In genomic region chr3:178352300-178353021, GRCh38 we compare ENCODE assay signal across 9 cellular contexts.
DNase-seq lines count a peak whose midpoint lies in the region; ATAC-seq and TF ChIP-seq lines count a peak whose summit lies in the region.
"Had no signal": no experiment of that assay in that cellular context is flagged by ENCODE, and none has a peak within 500 bp of the region (broad histone marks: within the 10 kb centered on the region; RNA-seq: fewer than 3 reads in every experiment).

No MANE protein-coding gene starts in this region.

- no peak for TF ChIP-seq EP300 in sigmoid colon (IDR thresholded peaks at IDR 0.05)

- H3K36me3 ChIP-seq in MG63 = no peaks in the 10 kb centered on the region
- H3K36me3 ChIP-seq in sigmoid colon = no peaks in the 10 kb centered on the region
- no peaks in the 10 kb centered on the region for H3K36me3 ChIP-seq in esophagus squamous epithelium
- H3K36me3 ChIP-seq in testis (ENCODE audit: low read depth, missing control alignments) = no peaks in the 10 kb centered on the region

- peak; percentile 74 for DNase-seq in Caki2 (ENCODE audit: low read depth)
- DNase-seq in MG63 = peak; percentile 70
- DNase-seq in cerebellum (ENCODE audit: low spot score) = peak; percentile 8
- peak; percentile 16 for DNase-seq in mucosa of gallbladder (ENCODE audit: low spot score)
- no peak for DNase-seq in sigmoid colon
- DNase-seq in esophagus squamous epithelium (lab: John Stamatoyannopoulos, UW) = no peak
- DNase-seq in testis = no peak
- DNase-seq: stimulated activated CD4-positive, alpha-beta T cell treated with anti-CD3 and anti-CD28 coated beads, Interleukin-2, amount 100 ng/mL, for 48 hours had no signal

- ATAC-seq in HG02759 (IDR thresholded peaks at IDR 0.05; ENCODE audit: unreplicated experiment) = no peak

- intact Hi-C loops in sigmoid colon (cut with DNase I) = no loop called here
- intact Hi-C loops in esophagus squamous epithelium (cut with DNase I) = no loop called here
- intact Hi-C loops in testis (cut with DNase I; ENCODE audit: low total_unique reads) = no loop called here

- in situ Hi-C loops in Caki2 (cut with HindIII; ENCODE audit: low pct_unique_long_range_greater_than_20kb, low sequenced_read_pairs) = no loop called here

- no peak overlapping the region for H3K4me3 ChIP-seq in MG63
- H3K4me3 ChIP-seq in sigmoid colon = no peak overlapping the region
- H3K4me3 ChIP-seq in esophagus squamous epithelium = no peak overlapping the region
- H3K4me3 ChIP-seq in testis = no peak overlapping the region

- TF ChIP-seq CTCF in sigmoid colon (IDR thresholded peaks at IDR 0.05) (no peak), esophagus squamous epithelium (IDR thresholded peaks at IDR 0.05) (no peak), testis (IDR thresholded peaks at IDR 0.05) (no peak)

- 38 to 57% methylated on average over 3 of the region's 3 CpGs for WGBS in sigmoid colon, 2 donors
- 52 to 84% methylated on average over 3 of the region's 3 CpGs for WGBS in esophagus squamous epithelium, 2 donors
- 42 to 49% methylated on average over 3 of the region's 3 CpGs for WGBS in testis, 2 donors

- H3K27ac ChIP-seq in sigmoid colon (no peak overlapping the region), esophagus squamous epithelium (no peak overlapping the region), testis (no peak overlapping the region)

- H3K9me3 ChIP-seq in MG63 = peaks cover 6% of the 10 kb centered on the region; the same call in 1 of the 2 replicates
- no peaks in the 10 kb centered on the region for H3K9me3 ChIP-seq in sigmoid colon
- no peaks in the 10 kb centered on the region for H3K9me3 ChIP-seq in esophagus squamous epithelium
- no peaks in the 10 kb centered on the region for H3K9me3 ChIP-seq in testis

- H3K27me3 ChIP-seq in MG63 = no peaks in the 10 kb centered on the region
- no peaks in the 10 kb centered on the region for H3K27me3 ChIP-seq in sigmoid colon
- no peaks in the 10 kb centered on the region for H3K27me3 ChIP-seq in esophagus squamous epithelium
- H3K27me3 ChIP-seq in testis = no peaks in the 10 kb centered on the region

- TF ChIP-seq POLR2A in sigmoid colon (IDR thresholded peaks at IDR 0.05) = no peak
- TF ChIP-seq POLR2A in esophagus squamous epithelium (IDR thresholded peaks at IDR 0.05) = no peak
- no peak for TF ChIP-seq POLR2A in testis (IDR thresholded peaks at IDR 0.05)

- peaks cover 0 to 16% (median 9%) of the 10 kb centered on the region in 4 donors for H3K4me1 ChIP-seq in sigmoid colon
- H3K4me1 ChIP-seq in esophagus squamous epithelium = peaks cover 0 to 6% (median 0%) of the 10 kb centered on the region in 3 donors
- no peaks in the 10 kb centered on the region for H3K4me1 ChIP-seq in testis

Comparison
In these comparisons a context has a peak if more than half of its experiments do, and no peak if none do; other contexts are left out.
1. DNase-seq: peak in Caki2 (single experiment), MG63 (single experiment), cerebellum (single experiment) and mucosa of gallbladder (single experiment); none in sigmoid colon (single experiment), esophagus squamous epithelium (single experiment) and testis (single experiment).